Comparison of ENCODE assay signal across 8 cellular contexts in the genomic region with DNA sequence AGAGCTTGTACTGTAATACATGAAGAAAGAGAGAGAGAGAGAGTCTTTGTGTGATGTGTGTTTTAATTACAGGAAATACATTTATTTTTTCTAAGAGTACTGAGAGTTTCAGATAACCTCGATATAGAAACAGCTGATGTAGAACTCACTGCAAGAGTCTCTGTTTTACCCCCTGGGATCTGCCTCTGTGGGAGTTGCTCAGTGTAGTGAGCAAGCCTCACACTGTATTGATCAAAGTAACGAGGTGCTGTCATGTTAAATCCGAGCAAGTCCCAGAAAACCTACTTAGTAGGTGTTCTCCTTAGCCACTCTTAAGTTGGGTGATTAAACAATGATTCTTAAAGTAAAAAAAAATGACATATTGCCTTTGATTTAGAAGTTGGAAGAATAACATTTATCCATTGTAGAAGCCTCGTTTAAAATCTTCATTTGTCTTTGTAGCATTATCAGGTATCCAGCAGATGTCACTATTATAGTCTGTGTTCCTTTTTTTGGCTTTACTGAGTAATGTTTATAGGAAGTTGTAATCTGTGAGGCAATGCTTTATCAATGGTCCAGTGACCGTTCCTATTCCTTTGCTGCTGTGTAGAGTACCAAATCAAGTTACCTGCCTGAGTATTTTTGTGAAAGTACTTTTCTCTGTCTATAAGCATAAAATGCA.
DNase-seq lines count a peak whose midpoint lies in the region; ATAC-seq and FAIRE-seq lines count a peak whose summit lies in the region.

No MANE protein-coding gene starts in this region.

- FAIRE-seq in A204.1 (lab: Jason Lieb, UNC) (peak; percentile 77), GM18507 (lab: Jason Lieb, UNC) (peak; percentile 65)

- DNase-seq in GM18507 (ENCODE audit: extremely low spot score, insufficient read length, low read depth) (no peak), NCI-H748 treated with DMSO at 0.1 percent for 48 hours (lab: John Stamatoyannopoulos, UW) (peak; percentile 47), epidermal melanocyte (ENCODE audit: insufficient read length, low spot score) (peak; percentile 36), NCI-H187 treated with DMSO at 0.1 percent for 48 hours (lab: John Stamatoyannopoulos, UW) (no peak)

- ATAC-seq in HG03039 (IDR thresholded peaks at IDR 0.05; ENCODE audit: unreplicated experiment), result no peak
- ATAC-seq in GM18858 (IDR thresholded peaks at IDR 0.05; ENCODE audit: unreplicated experiment), result no peak
- ATAC-seq in activated CD4-positive, CD25-positive, alpha-beta regulatory T cell treated with anti-CD3 and anti-CD28 coated beads, Interleukin-2, amount 50 U/mL, for 24 hours, result no peak

Comparison
In these comparisons a context has a peak if more than half of its experiments do, and no peak if none do; other contexts are left out.
1. DNase-seq: peak in NCI-H748 treated with DMSO at 0.1 percent for 48 hours (single experiment) and epidermal melanocyte (single experiment); none in GM18507 (single experiment) and NCI-H187 treated with DMSO at 0.1 percent for 48 hours (single experiment).